In genomic region chr10:11403116-11403515, GRCh38 we compare ENCODE assay signal across 11 cellular contexts.
DNase-seq lines count a peak whose midpoint lies in the region; ATAC-seq and TF ChIP-seq lines count a peak whose summit lies in the region.
"Had no signal": no experiment of that assay in that cellular context is flagged by ENCODE, and none has a peak within 500 bp of the region (broad histone marks: within the 10 kb centered on the region; RNA-seq: fewer than 3 reads in every experiment).

No MANE protein-coding gene starts in this region.

- H3F3A ChIP-seq in MM.1S (ENCODE audit: insufficient read depth, low read length) = no peaks in the 10 kb centered on the region

- H3K27ac ChIP-seq in OCI-LY7 (ENCODE audit: low read depth, low read length, poor library complexity, severe bottlenecking) = peak overlapping the region; percentile 1
- H3K27ac ChIP-seq in MM.1S (ENCODE audit: low read length) = no peak overlapping the region

- H3K4me1 ChIP-seq in OCI-LY7 (ENCODE audit: insufficient read depth, low read length, poor library complexity, severe bottlenecking) (peaks cover 13% of the 10 kb centered on the region), MM.1S (ENCODE audit: low read length) (no peaks in the 10 kb centered on the region)

- H3K4me3 ChIP-seq in OCI-LY7 (ENCODE audit: low read depth, low read length, poor library complexity, severe bottlenecking) (peak overlapping the region; percentile 7), MM.1S (ENCODE audit: low read length) (no peak overlapping the region)

- peaks cover 8 to 14% of the 10 kb centered on the region in 2 donors for H3K9me3 Mint-ChIP-seq in activated T-cell treated with anti-CD3 and anti-CD28 coated beads, Interleukin-2, amount 50 U/mL, for 72 hours
- H3K9me3 Mint-ChIP-seq in osteocyte (ENCODE audit: unreplicated experiment) = no peaks in the 10 kb centered on the region

- peak overlapping the region; percentile 67 to 70 for H3K4me3 Mint-ChIP-seq in activated T-cell treated with anti-CD3 and anti-CD28 coated beads, Interleukin-2, amount 50 U/mL, for 72 hours
- H3K4me3 Mint-ChIP-seq in osteocyte (ENCODE audit: unreplicated experiment) = no peak overlapping the region

- peaks cover 54% of the 10 kb centered on the region for H3K4me1 Mint-ChIP-seq in activated T-cell treated with anti-CD3 and anti-CD28 coated beads, Interleukin-2, amount 50 U/mL, for 72 hours (ENCODE audit: low read depth)
- H3K4me1 Mint-ChIP-seq in osteocyte (ENCODE audit: unreplicated experiment) = no peaks in the 10 kb centered on the region

- POLR2A ChIA-PET in OCI-LY7 (lab: Charles Lee) = no interaction called here

- peaks cover 5% of the 10 kb centered on the region; the same call in 1 of the 2 replicates for H3K9me3 ChIP-seq in OCI-LY7 (ENCODE audit: low read length)
- no peaks in the 10 kb centered on the region for H3K9me3 ChIP-seq in MM.1S (replicated peaks; ENCODE audit: insufficient read depth, low read length)

- H3K9me2 ChIP-seq in OCI-LY7 (ENCODE audit: insufficient read depth, low read length) (no peaks in the 10 kb centered on the region), MM.1S (replicated peaks; ENCODE audit: insufficient read depth, low read length) (no peaks in the 10 kb centered on the region)

- no TSS peak for BruUV-seq in OCI-LY7 (replicated peaks; lab: Mats Ljungman, UMichigan)

- peaks cover 6% of the 10 kb centered on the region in 2 donors for H3K36me3 Mint-ChIP-seq in activated T-cell treated with anti-CD3 and anti-CD28 coated beads, Interleukin-2, amount 50 U/mL, for 72 hours (ENCODE audit: insufficient read depth in 2 of 2)
- H3K36me3 Mint-ChIP-seq in osteocyte (ENCODE audit: unreplicated experiment) = no peaks in the 10 kb centered on the region

- TF ChIP-seq CTCF in OCI-LY7 (conservative IDR thresholded peaks at IDR 0.05; ENCODE audit: low read length) (no peak), osteocyte (IDR thresholded peaks at IDR 0.05) (no peak), MM.1S (IDR thresholded peaks at IDR 0.05; ENCODE audit: low read length) (no peak)

- ATAC-seq in activated T-cell treated with anti-CD3 and anti-CD28 coated beads, Interleukin-2, amount 50 U/mL, for 72 hours (replicated peaks in 1 of 2) = peak; percentile 96 to 98
- ATAC-seq: HCT116 had no signal

- H3K27ac Mint-ChIP-seq in activated T-cell treated with anti-CD3 and anti-CD28 coated beads, Interleukin-2, amount 50 U/mL, for 72 hours = peak overlapping the region; percentile 88
- no peak overlapping the region for H3K27ac Mint-ChIP-seq in osteocyte (ENCODE audit: unreplicated experiment)

- H3K36me3 ChIP-seq in OCI-LY7 (ENCODE audit: insufficient read depth, low read length) = no peaks in the 10 kb centered on the region
- no peaks in the 10 kb centered on the region for H3K36me3 ChIP-seq in MM.1S (replicated peaks; ENCODE audit: insufficient read depth, low read length)

- H3K79me2 ChIP-seq in OCI-LY7 (ENCODE audit: insufficient read depth, low read depth, low read length) (no peaks in the 10 kb centered on the region), MM.1S (ENCODE audit: low read length) (no peaks in the 10 kb centered on the region)

- CTCF ChIA-PET in OCI-LY7 (lab: Charles Lee; ENCODE audit: unreplicated experiment) = no interaction called here

- H3K27me3 ChIP-seq in MM.1S (replicated peaks; ENCODE audit: insufficient read depth, low read length) = no peaks in the 10 kb centered on the region

- peak overlapping the region; percentile 43 for H3K4me2 ChIP-seq in OCI-LY7 (ENCODE audit: low read length)
- H3K4me2 ChIP-seq in MM.1S (ENCODE audit: low read depth, low read length) = no peak overlapping the region

- intact Hi-C loops in OCI-LY7 (cut with micrococcal nuclease; ENCODE audit: unreplicated experiment) = no loop called here

- no peaks in the 10 kb centered on the region for H3K27me3 Mint-ChIP-seq in activated T-cell treated with anti-CD3 and anti-CD28 coated beads, Interleukin-2, amount 50 U/mL, for 72 hours (ENCODE audit: low read depth)
- no peaks in the 10 kb centered on the region for H3K27me3 Mint-ChIP-seq in osteocyte (ENCODE audit: unreplicated experiment)

- no peak overlapping the region for H3K9ac ChIP-seq in MM.1S (ENCODE audit: low read length)

- H4K20me1 ChIP-seq in OCI-LY7 (ENCODE audit: insufficient read depth, low read length) = no peaks in the 10 kb centered on the region
- no peaks in the 10 kb centered on the region for H4K20me1 ChIP-seq in MM.1S (ENCODE audit: insufficient read depth, low read length)

- DNase-seq in GF-D8 (lab: John Stamatoyannopoulos, UW) = peak; percentile 32
- DNase-seq in OCI-LY7 (ENCODE audit: low spot score) = peak; percentile 63
- peak; percentile 66 to 68 for DNase-seq in activated T-cell treated with anti-CD3 and anti-CD28 coated beads, Interleukin-2, amount 50 U/mL, for 72 hours
- peak; percentile 52 for DNase-seq in stimulated activated CD4-positive, alpha-beta T cell treated with anti-CD3 and anti-CD28 coated beads, Interleukin-2, amount 100 ng/mL, for 4 hours (ENCODE audit: low read depth)
- no peak for DNase-seq in osteocyte (ENCODE audit: extremely low spot score, unreplicated experiment)
- no peak for DNase-seq in mesenteric fat pad (ENCODE audit: low spot score)
- no peak for DNase-seq in MM.1S
- DNase-seq in OCI-M1 (lab: John Stamatoyannopoulos, UW) = no peak
- DNase-seq: anterior cingulate cortex, NCI-H2171 treated with DMSO at 0.1 percent for 48 hours had no signal

- peak overlapping the region; percentile 42; the same call in 1 of the 2 replicates for H2AFZ ChIP-seq in OCI-LY7 (ENCODE audit: low read length)
- H2AFZ ChIP-seq in MM.1S (ENCODE audit: low read length) = no peak overlapping the region

Comparison
In these comparisons a context has a peak if more than half of its experiments do, and no peak if none do; other contexts are left out.
1. DNase-seq: peak in GF-D8 (single experiment), OCI-LY7 (single experiment), activated T-cell treated with anti-CD3 and anti-CD28 coated beads, Interleukin-2, amount 50 U/mL, for 72 hours (2 of 2) and stimulated activated CD4-positive, alpha-beta T cell treated with anti-CD3 and anti-CD28 coated beads, Interleukin-2, amount 100 ng/mL, for 4 hours (single experiment); none in osteocyte (single experiment), mesenteric fat pad (single experiment), MM.1S (single experiment) and OCI-M1 (single experiment).